ENCODE assay signal across 7 cellular contexts in genomic region chrY:15650056-15650455, GRCh38.
"Had no signal": no experiment of that assay in that cellular context is flagged by ENCODE, and none has a peak within 500 bp of the region (broad histone marks: within the 10 kb centered on the region; RNA-seq: fewer than 3 reads in every experiment).

No MANE protein-coding gene starts in this region.

- H3K27me3 Mint-ChIP-seq: IgD-negative memory B cell had no signal

- FAIRE-seq: HepG2, HTR-8/SVneo, K562 had no signal

- H3K4me1 Mint-ChIP-seq: IgD-negative memory B cell had no signal

- H3K4me3 Mint-ChIP-seq: IgD-negative memory B cell had no signal

- H3K27ac ChIP-seq: HL-60 had no signal

- DNase-seq: IMR-90, KBM-7 had no signal

- H3K9me3 Mint-ChIP-seq: IgD-negative memory B cell had no signal

- H3K27ac Mint-ChIP-seq: IgD-negative memory B cell had no signal

- H3K36me3 Mint-ChIP-seq: IgD-negative memory B cell had no signal

- H3K4me3 ChIP-seq: K562 had no signal
